ENCODE assay signal across 30 cellular contexts in the genomic region with DNA sequence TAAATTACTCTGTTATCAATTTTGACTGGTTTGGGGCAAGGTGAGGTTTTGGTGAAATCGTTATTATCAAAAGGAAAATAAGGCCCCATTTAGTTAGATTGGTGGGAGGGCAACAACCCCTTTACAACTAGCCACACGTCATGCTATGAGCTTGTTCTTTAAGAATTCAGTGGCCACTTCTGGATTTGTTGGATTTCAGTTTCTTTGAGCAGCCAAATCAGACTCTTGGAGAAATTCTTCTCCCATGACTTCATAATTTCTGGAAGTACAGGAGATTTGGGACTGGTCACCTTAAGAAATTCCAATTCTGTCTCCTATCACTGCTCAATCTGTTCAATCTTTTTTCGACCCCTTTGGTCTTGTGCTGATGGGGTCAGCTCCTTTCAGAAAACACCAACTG. TPM values are rescaled to one million over a fixed set of nuclear protein-coding genes. Genes with fewer than 3 reads are reported as not detected.
DNase-seq lines count a peak whose midpoint lies in the region; ATAC-seq, FAIRE-seq and TF ChIP-seq lines count a peak whose summit lies in the region.
"Had no signal": no experiment of that assay in that cellular context is flagged by ENCODE, and none has a peak within 500 bp of the region (broad histone marks: within the 10 kb centered on the region; RNA-seq: fewer than 3 reads in every experiment).

No MANE protein-coding gene starts in this region.

- H3K23ac ChIP-seq in IMR-90 (ENCODE audit: low read depth, low read length): no peak overlapping the region

- no peak for TF ChIP-seq EP300 in upper lobe of left lung (IDR thresholded peaks at IDR 0.05)

- H2BK15ac ChIP-seq in IMR-90 (ENCODE audit: low read depth, low read length): no peak overlapping the region

- H3K4ac ChIP-seq in IMR-90 (ENCODE audit: low read depth, low read length): no peak overlapping the region

- no peak overlapping the region for H4K8ac ChIP-seq in IMR-90 (ENCODE audit: low read depth in 2 of 2, low read length in 2 of 2)

- H3K27ac Mint-ChIP-seq in astrocyte (ENCODE audit: unreplicated experiment): no peak overlapping the region
- H3K27ac Mint-ChIP-seq: CD4-positive, alpha-beta T cell had no signal

- no peak overlapping the region for H4K5ac ChIP-seq in IMR-90 (ENCODE audit: low read depth, low read length)

- H2AFZ ChIP-seq in IMR-90 (replicated peaks; ENCODE audit: low read length, poor library complexity) (no peak overlapping the region), astrocyte (ENCODE audit: low read depth, low read length) (no peak overlapping the region)
- H2AFZ ChIP-seq: PC-9 had no signal

- H2AK9ac ChIP-seq in IMR-90 (replicated peaks; ENCODE audit: low read depth, low read length, poor library complexity): no peak overlapping the region

- ATAC-seq in IMR-90 (ENCODE audit: low read depth) (no peak), upper lobe of left lung (ENCODE audit: low FRiP score in 2 of 2) (no peak)
- ATAC-seq: HepG2 had no signal

- H2BK20ac ChIP-seq in IMR-90 (ENCODE audit: low read depth, low read length): no peak overlapping the region; the same call in 1 of the 2 replicates

- peaks cover 2% of the 10 kb centered on the region; the same call in 1 of the 2 replicates for H3K9me1 ChIP-seq in IMR-90 (ENCODE audit: insufficient read depth, low read length)

- H3K4me1 ChIP-seq in IMR-90 (ENCODE audit: control insufficient read depth, insufficient read depth, low read length) (peaks cover 2% of the 10 kb centered on the region; the same call in 1 of the 2 replicates), astrocyte (ENCODE audit: insufficient read depth, low read length) (peaks cover 27% of the 10 kb centered on the region), upper lobe of left lung (no peaks in the 10 kb centered on the region)
- H3K4me1 ChIP-seq: BLaER1 treated with 17β-estradiol and CSF1 and Interleukin-3, amounts not matched to agents 10 nM and 100 nM had no signal

- H3K9me3 Mint-ChIP-seq in astrocyte (ENCODE audit: unreplicated experiment): no peaks in the 10 kb centered on the region
- H3K9me3 Mint-ChIP-seq: CD4-positive, alpha-beta T cell had no signal

- TF ChIP-seq POLR2A in IMR-90 (IDR thresholded peaks at IDR 0.05; ENCODE audit: low read depth, low read length) (no peak), upper lobe of left lung (IDR thresholded peaks at IDR 0.05) (no peak)

- TF ChIP-seq CTCF in IMR-90 (conservative IDR thresholded peaks at IDR 0.05; ENCODE audit: low read depth, low read length) (no peak), astrocyte (IDR thresholded peaks at IDR 0.05; ENCODE audit: insufficient read depth, low read depth, low read length) (no peak), upper lobe of left lung (IDR thresholded peaks at IDR 0.05) (no peak)

- no peaks in the 10 kb centered on the region for H3K79me2 ChIP-seq in astrocyte (ENCODE audit: insufficient read depth, low read length)

- no peak overlapping the region for H2AK5ac ChIP-seq in IMR-90 (ENCODE audit: low read depth, low read length)

- no peak overlapping the region for H3K4me2 ChIP-seq in IMR-90 (ENCODE audit: low read depth, low read length)
- peak overlapping the region; percentile 8 for H3K4me2 ChIP-seq in astrocyte (ENCODE audit: low read length)
- H3K4me2 ChIP-seq: BLaER1 treated with 17β-estradiol and CSF1 and Interleukin-3, amounts not matched to agents 10 nM and 100 nM; PC-9 had no signal

- peaks cover 21% of the 10 kb centered on the region for H3K4me1 Mint-ChIP-seq in astrocyte (ENCODE audit: low read depth, unreplicated experiment)

- dilution Hi-C loops in IMR-90 (cut with HindIII; ENCODE audit: low sequenced_read_pairs, unreplicated experiment): no loop called here

- peak; percentile 37 for FAIRE-seq in astrocyte (lab: Jason Lieb, UNC)
- FAIRE-seq: D721Med, GM12891, H1, HepG2 had no signal

- in situ Hi-C loops in IMR-90 (cut with MboI; ENCODE audit: low sequenced_read_pairs): no loop called here

- CTCF ChIA-PET in IMR-90 (lab: Yijun Ruan, JAX): interaction anchor here (1.0 kb wide), 1 partner anchor 333 kb away, joined by 3 read pairs; no protein-coding TSS in a partner anchor

- H3K14ac ChIP-seq in IMR-90 (replicated peaks; ENCODE audit: low read depth, low read length): no peak overlapping the region

- no peak overlapping the region for H4K91ac ChIP-seq in IMR-90 (ENCODE audit: insufficient read depth, low read depth, low read length)

- H3K9me3 ChIP-seq in IMR-90 (ENCODE audit: control insufficient read depth, insufficient read depth, low read length) (no peaks in the 10 kb centered on the region), astrocyte (ENCODE audit: insufficient read depth, low read depth, low read length) (no peaks in the 10 kb centered on the region), upper lobe of left lung (no peaks in the 10 kb centered on the region)
- H3K9me3 ChIP-seq: BLaER1 treated with 17β-estradiol and CSF1 and Interleukin-3, amounts not matched to agents 10 nM and 100 nM had no signal

- H3K27me3 ChIP-seq in IMR-90 (ENCODE audit: control insufficient read depth, insufficient read depth, low read length) (no peaks in the 10 kb centered on the region), astrocyte (ENCODE audit: insufficient read depth, low read length) (no peaks in the 10 kb centered on the region), upper lobe of left lung (no peaks in the 10 kb centered on the region)
- H3K27me3 ChIP-seq: BLaER1 treated with 17β-estradiol and CSF1 and Interleukin-3, amounts not matched to agents 10 nM and 100 nM had no signal

- BruUV-seq in IMR-90 (replicated peaks; lab: Mats Ljungman, UMichigan): no TSS peak

- H3K9ac ChIP-seq in IMR-90 (ENCODE audit: low read depth, low read length) (no peak overlapping the region), astrocyte (ENCODE audit: low read length) (no peak overlapping the region)
- H3K9ac ChIP-seq: BLaER1 treated with 17β-estradiol and CSF1 and Interleukin-3, amounts not matched to agents 10 nM and 100 nM had no signal

- no peaks in the 10 kb centered on the region for H3K36me3 ChIP-seq in IMR-90 (ENCODE audit: control insufficient read depth, insufficient read depth, low read length)
- H3K36me3 ChIP-seq in astrocyte (ENCODE audit: insufficient read depth, low read length): no peaks in the 10 kb centered on the region
- no peaks in the 10 kb centered on the region for H3K36me3 ChIP-seq in upper lobe of left lung
- H3K36me3 ChIP-seq: BLaER1 treated with 17β-estradiol and CSF1 and Interleukin-3, amounts not matched to agents 10 nM and 100 nM had no signal

- H4K20me1 ChIP-seq in IMR-90 (ENCODE audit: insufficient read depth, low read length) (no peaks in the 10 kb centered on the region), astrocyte (ENCODE audit: insufficient read depth, low read length) (no peaks in the 10 kb centered on the region)
- H4K20me1 ChIP-seq: BLaER1 treated with 17β-estradiol and CSF1 and Interleukin-3, amounts not matched to agents 10 nM and 100 nM had no signal

- no peaks in the 10 kb centered on the region for H3K79me1 ChIP-seq in IMR-90 (ENCODE audit: low read depth in 1 of 2, low read length in 2 of 2)

- H3K4me3 Mint-ChIP-seq in astrocyte (ENCODE audit: unreplicated experiment): no peak overlapping the region
- H3K4me3 Mint-ChIP-seq: CD4-positive, alpha-beta T cell had no signal

- intact Hi-C loops in IMR-90 (cut with micrococcal nuclease): no loop called here

- POLR2A ChIA-PET in IMR-90 (lab: Charles Lee; ENCODE audit: unreplicated experiment): no interaction called here

- no peak overlapping the region for H3K56ac ChIP-seq in IMR-90 (ENCODE audit: extremely low read depth, insufficient read depth, low read length)

- peaks cover 3% of the 10 kb centered on the region for H3K27me3 Mint-ChIP-seq in astrocyte (ENCODE audit: low read depth, unreplicated experiment)
- H3K27me3 Mint-ChIP-seq: CD4-positive, alpha-beta T cell had no signal

- no peak for TF ChIP-seq RAD21 in IMR-90 (IDR thresholded peaks at IDR 0.05; ENCODE audit: low read length)

- H2BK5ac ChIP-seq in IMR-90 (ENCODE audit: low read depth, low read length, poor library complexity, severe bottlenecking): no peak overlapping the region

- H3K4me3 ChIP-seq in IMR-90 (ENCODE audit: insufficient read depth, low read depth, low read length) (no peak overlapping the region), astrocyte (ENCODE audit: insufficient read depth, low read depth, low read length) (no peak overlapping the region), upper lobe of left lung (no peak overlapping the region)
- H3K4me3 ChIP-seq: BLaER1 treated with 17β-estradiol and CSF1 and Interleukin-3, amounts not matched to agents 10 nM and 100 nM; PC-9 had no signal

- no peak overlapping the region for H2BK120ac ChIP-seq in IMR-90 (ENCODE audit: low read depth, low read length)

- H3K36me3 Mint-ChIP-seq in astrocyte (ENCODE audit: low read depth, unreplicated experiment): no peaks in the 10 kb centered on the region

- H3K18ac ChIP-seq in IMR-90 (ENCODE audit: low read depth, low read length): no peak overlapping the region

- no peak overlapping the region for H3K27ac ChIP-seq in IMR-90 (ENCODE audit: insufficient read depth, low read length)
- peak overlapping the region; percentile 61 for H3K27ac ChIP-seq in astrocyte (ENCODE audit: low read depth, low read length)
- no peak overlapping the region for H3K27ac ChIP-seq in upper lobe of left lung
- H3K27ac ChIP-seq: BLaER1 treated with 17β-estradiol and CSF1 and Interleukin-3, amounts not matched to agents 10 nM and 100 nM; PC-9; RWPE1 had no signal

- no CpG with 5 or more reads among the region's 3 CpGs for WGBS in IMR-90 (ENCODE audit: extremely low coverage in 2 of 2, insufficient read length in 1 of 2), 2 experiments
- 77 to 81% methylated on average over 3 of the region's 3 CpGs for WGBS in upper lobe of left lung, 2 donors

- DNase-seq in EH (ENCODE audit: low read depth) (peak; percentile 64), IMR-90 (peak; percentile 55), astrocyte (ENCODE audit: low read depth) (peak; percentile 85), kidney tubule cell (ENCODE audit: low spot score) (peak; percentile 52), NCI-H1092 treated with DMSO at 0.1 percent for 48 hours (lab: John Stamatoyannopoulos, UW) (no peak), NCI-H2029 treated with DMSO at 0.1 percent for 48 hours (lab: John Stamatoyannopoulos, UW) (no peak), upper lobe of left lung (no peak)
- DNase-seq: AML-193; CD4-positive, alpha-beta T cell; GF-D8; HCEC 1CT; KBM-7; MM.1S; NCI-H1092; NCI-H1436 treated with DMSO at 0.1 percent for 48 hours; NCI-H1930; NCI-H446; NCI-H524 treated with DMSO at 0.1 percent for 48 hours; NCI-H774; NK-92 treated with Interleukin-12 subunit alpha and Interleukin-12 subunit beta, amount 100 ng/mL, for 24 hours; PC-9; SHP77; T-helper 1 cell had no signal

TF ChIP-seq in IMR-90, 13 proteins besides CTCF, POLR2A, EP300 and RAD21:
- no peak for TF ChIP-seq CHD1 (IDR thresholded peaks at IDR 0.05; ENCODE audit: low read depth, low read length)
TF ChIP-seq in IMR-90: peak in this region for 0.

RNA-seq across cellular contexts. Expression of gene WNT5A, which starts 14.8 kb away (rescaled TPM):
- 204 and 224 TPM in 2 replicates for total RNA-seq in IMR-90 (2012; rRNA removed)
- 229 and 231 TPM in 2 replicates for polyA plus RNA-seq in IMR-90 (2012; rRNA removed)
- 120 and 337 TPM in 2 replicates for polyA plus RNA-seq in IMR-90 (2012; cell fraction: cytosol; rRNA removed)
- 410 and 708 TPM in 2 replicates for polyA plus RNA-seq in IMR-90 (2012; cell fraction: nucleus; rRNA removed; ENCODE audit: low replicate concordance)
- 45.8 and 66.2 TPM in 2 replicates for total RNA-seq in astrocyte
- 10 to 100 TPM; 22.1 to 36.2 (median 28.0) TPM for total RNA-seq in upper lobe of left lung
- total RNA-seq: HepG2, HT-29 had no signal
- polyA plus RNA-seq: HepG2 had no signal

Comparison
In these comparisons a context has a peak if more than half of its experiments do, and no peak if none do; other contexts are left out.
1. DNase-seq: peak in EH (single experiment), IMR-90 (single experiment), astrocyte (single experiment) and kidney tubule cell (single experiment); none in NCI-H1092 treated with DMSO at 0.1 percent for 48 hours (single experiment), NCI-H2029 treated with DMSO at 0.1 percent for 48 hours (single experiment) and upper lobe of left lung (0 of 2).